Comparison of ENCODE assay signal across 10 cellular contexts in genomic region chr20:46558511-46558959, GRCh38. TPM values are rescaled to one million over a fixed set of nuclear protein-coding genes. Genes with fewer than 3 reads are reported as not detected.
A peak's percentile ranks its signal among the peaks of the same experiment; 100 is the strongest.
DNase-seq lines count a peak whose midpoint lies in the region; ATAC-seq, FAIRE-seq and TF ChIP-seq lines count a peak whose summit lies in the region.
"Had no signal": no experiment of that assay in that cellular context is flagged by ENCODE, and none has a peak within 500 bp of the region (broad histone marks: within the 10 kb centered on the region; RNA-seq: fewer than 3 reads in every experiment).

No MANE protein-coding gene starts in this region.

- no peaks in the 10 kb centered on the region for H3K9me3 ChIP-seq in astrocyte (ENCODE audit: insufficient read depth, low read depth, low read length)

- H3K36me3 ChIP-seq in astrocyte (ENCODE audit: insufficient read depth, low read length): no peaks in the 10 kb centered on the region

- H3K4me2 ChIP-seq in astrocyte (ENCODE audit: low read length): peak overlapping the region; percentile 10

- H3K27me3 Mint-ChIP-seq in astrocyte (ENCODE audit: low read depth, unreplicated experiment) (no peaks in the 10 kb centered on the region), nephron (ENCODE audit: low read depth) (peaks cover 9% of the 10 kb centered on the region), mesothelial cell of epicardium (ENCODE audit: low read depth) (peaks cover 7% of the 10 kb centered on the region)

- peaks cover 1% of the 10 kb centered on the region for H3K36me3 Mint-ChIP-seq in astrocyte (ENCODE audit: low read depth, unreplicated experiment)
- no peaks in the 10 kb centered on the region for H3K36me3 Mint-ChIP-seq in nephron (ENCODE audit: low read depth)
- no peaks in the 10 kb centered on the region for H3K36me3 Mint-ChIP-seq in mesothelial cell of epicardium

- H3K27ac ChIP-seq in astrocyte (ENCODE audit: low read depth, low read length): no peak overlapping the region

- H4K20me1 ChIP-seq in astrocyte (ENCODE audit: insufficient read depth, low read length): no peaks in the 10 kb centered on the region

- H3K4me1 ChIP-seq in astrocyte (ENCODE audit: insufficient read depth, low read length): peaks cover 6% of the 10 kb centered on the region

- no peak for ATAC-seq in GM18520 (IDR thresholded peaks at IDR 0.05; ENCODE audit: unreplicated experiment)

- H3K4me1 Mint-ChIP-seq in astrocyte (ENCODE audit: low read depth, unreplicated experiment) (peaks cover 3% of the 10 kb centered on the region), nephron (peaks cover 20% of the 10 kb centered on the region), mesothelial cell of epicardium (no peaks in the 10 kb centered on the region)

- no peak overlapping the region for H3K27ac Mint-ChIP-seq in astrocyte (ENCODE audit: unreplicated experiment)
- H3K27ac Mint-ChIP-seq in nephron: peak overlapping the region in 2 of 3 experiments; percentile 57 to 80
- no peak overlapping the region for H3K27ac Mint-ChIP-seq in mesothelial cell of epicardium

- DNase-seq in AG09319 (ENCODE audit: extremely low read depth, low read depth) (peak; percentile 38), HT-29 (ENCODE audit: low spot score) (peak; percentile 27), astrocyte (ENCODE audit: low read depth) (peak; percentile 76), SKM-1 (lab: John Stamatoyannopoulos, UW; ENCODE audit: unreplicated experiment) (no peak), GM19238 (ENCODE audit: insufficient read length, low spot score) (no peak), mesothelial cell of epicardium (ENCODE audit: low spot score in 2 of 2, unreplicated experiment in 2 of 2) (no peak)

- H3K9me3 Mint-ChIP-seq in astrocyte (ENCODE audit: unreplicated experiment) (no peaks in the 10 kb centered on the region), nephron (no peaks in the 10 kb centered on the region), mesothelial cell of epicardium (no peaks in the 10 kb centered on the region)

- no peak for FAIRE-seq in astrocyte (lab: Jason Lieb, UNC)

- no peaks in the 10 kb centered on the region for H3K79me2 ChIP-seq in astrocyte (ENCODE audit: insufficient read depth, low read length)

- no peak overlapping the region for H3K4me3 ChIP-seq in astrocyte (ENCODE audit: insufficient read depth, low read depth, low read length)

- TF ChIP-seq CTCF in AG09319 (IDR thresholded peaks at IDR 0.05; ENCODE audit: low read depth, low read length) (no peak), astrocyte (IDR thresholded peaks at IDR 0.05; ENCODE audit: insufficient read depth, low read depth, low read length) (no peak), nephron (IDR thresholded peaks at IDR 0.05; ENCODE audit: unreplicated experiment in 3 of 3) (no peak), mesothelial cell of epicardium (IDR thresholded peaks at IDR 0.05; ENCODE audit: unreplicated experiment) (no peak)

- peak overlapping the region; percentile 64 for H2AFZ ChIP-seq in astrocyte (ENCODE audit: low read depth, low read length)

- H3K27me3 ChIP-seq in astrocyte (ENCODE audit: insufficient read depth, low read length): no peaks in the 10 kb centered on the region

- no peak overlapping the region for H3K4me3 Mint-ChIP-seq in astrocyte (ENCODE audit: unreplicated experiment)
- H3K4me3 Mint-ChIP-seq in nephron: no peak overlapping the region
- H3K4me3 Mint-ChIP-seq in mesothelial cell of epicardium: no peak overlapping the region

- no peak overlapping the region for H3K9ac ChIP-seq in astrocyte (ENCODE audit: low read length)

RNA-seq across cellular contexts. Expression of gene OCSTAMP, which starts 8.1 kb away (rescaled TPM):
- total RNA-seq in HT-29 (2014; rRNA removed; shearing (Covaris generic)): not detected in 2 replicates
- not detected in 2 replicates for total RNA-seq in astrocyte
- total RNA-seq in mesothelial cell of epicardium: not detected in 3 replicates
- total RNA-seq: liver; T-helper 2 cell treated with Interferon-gamma antibody and Interleukin-4, amounts not matched to agents 100 ng/mL and 5 ng/mL, for 36 hours had no signal

RNA-seq across cellular contexts. Expression of gene ZNF334, which starts 45.2 kb away (rescaled TPM):
- 1.5 and 1.7 TPM in 2 replicates for total RNA-seq in HT-29 (2014; rRNA removed; shearing (Covaris generic))
- 8.5 and 9.3 TPM in 2 replicates for total RNA-seq in astrocyte
- 31.8 to 34.5 TPM (median 32.5 TPM) in 3 replicates for total RNA-seq in mesothelial cell of epicardium

Comparison
In these comparisons a context has a peak if more than half of its experiments do, and no peak if none do; other contexts are left out.
1. DNase-seq: peak in AG09319 (single experiment), HT-29 (single experiment) and astrocyte (single experiment); none in SKM-1 (single experiment), GM19238 (single experiment) and mesothelial cell of epicardium (0 of 2).
2. H3K27ac Mint-ChIP-seq: peak in nephron (2 of 3); none in astrocyte (single experiment) and mesothelial cell of epicardium (single experiment).